ENCODE assay signal across 22 cellular contexts in the genomic region with DNA sequence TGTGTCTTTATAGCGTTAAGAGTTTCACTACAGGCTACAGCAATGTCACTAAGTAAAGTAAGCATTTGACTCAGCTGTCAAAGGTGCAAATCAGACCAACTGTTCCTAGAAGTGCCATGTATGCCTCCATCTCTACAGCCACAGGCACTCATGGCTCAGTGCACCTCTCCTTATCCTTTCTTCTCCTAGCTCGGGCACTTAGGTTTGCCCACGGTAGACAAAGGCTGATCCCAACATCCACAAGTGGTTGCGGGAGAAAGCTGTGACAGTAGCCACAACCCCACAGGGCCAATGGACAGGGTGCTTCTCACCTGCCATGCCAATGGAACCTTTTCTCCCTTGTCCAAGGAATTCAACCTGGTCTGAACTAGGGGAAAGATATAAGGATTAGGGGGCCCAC.
"Had no signal": no experiment of that assay in that cellular context is flagged by ENCODE, and none has a peak within 500 bp of the region (broad histone marks: within the 10 kb centered on the region; RNA-seq: fewer than 3 reads in every experiment).

No MANE protein-coding gene starts in this region.

- H3K27me3 ChIP-seq: colonic mucosa, esophagus muscularis mucosa, gastrocnemius medialis had no signal

- H3K27ac Mint-ChIP-seq: dendritic cell treated with granulocyte-macrophage colony-stimulating factor and Interleukin-4, amounts not matched to agents 40 ng/mL and 50 ng/mL, for 4 days; effector memory CD8-positive, alpha-beta T cell had no signal

- H3K4me3 Mint-ChIP-seq: dendritic cell treated with granulocyte-macrophage colony-stimulating factor and Interleukin-4, amounts not matched to agents 40 ng/mL and 50 ng/mL, for 4 days; effector memory CD8-positive, alpha-beta T cell had no signal

- H3K4me1 ChIP-seq: colonic mucosa, esophagus muscularis mucosa, esophagus squamous epithelium, foreskin keratinocyte, gastrocnemius medialis, gastroesophageal sphincter, heart left ventricle, heart right ventricle had no signal

- H3K9me3 ChIP-seq: colonic mucosa, gastrocnemius medialis had no signal

- H3K36me3 ChIP-seq: colonic mucosa, esophagus muscularis mucosa, esophagus squamous epithelium, gastrocnemius medialis, gastroesophageal sphincter, heart left ventricle, heart right ventricle had no signal

- H3K27ac ChIP-seq: colonic mucosa, coronary artery, dorsolateral prefrontal cortex, epithelial cell of prostate, esophagus muscularis mucosa, esophagus squamous epithelium, foreskin keratinocyte, gastrocnemius medialis, gastroesophageal sphincter, heart left ventricle, heart right ventricle had no signal

- ATAC-seq: effector memory CD8-positive, alpha-beta T cell; foreskin keratinocyte; gastrocnemius medialis; gastroesophageal sphincter; heart left ventricle; heart right ventricle had no signal

- DNase-seq: cortex of kidney; dermis blood vessel endothelial cell; dorsolateral prefrontal cortex; effector CD4-positive, alpha-beta T cell; effector CD8-positive, alpha-beta T cell; effector memory CD4-positive, alpha-beta T cell; effector memory CD8-positive, alpha-beta T cell; erythroblast; esophagus squamous epithelium; foreskin fibroblast; foreskin keratinocyte; foreskin melanocyte; gastrocnemius medialis; glutamatergic neuron; heart left ventricle; heart right ventricle had no signal

- H3K4me3 ChIP-seq: colonic mucosa, coronary artery, dorsolateral prefrontal cortex, esophagus muscularis mucosa, esophagus squamous epithelium, gastrocnemius medialis, gastroesophageal sphincter, heart left ventricle, heart right ventricle had no signal
